In genomic region chr2:46978696-46979095, GRCh38 we compare ENCODE assay signal across 11 cellular contexts. TPM values are rescaled to one million over a fixed set of nuclear protein-coding genes. Genes with fewer than 3 reads are reported as not detected.
DNase-seq lines count a peak whose midpoint lies in the region; ATAC-seq and TF ChIP-seq lines count a peak whose summit lies in the region.
"Had no signal": no experiment of that assay in that cellular context is flagged by ENCODE, and none has a peak within 500 bp of the region (broad histone marks: within the 10 kb centered on the region; RNA-seq: fewer than 3 reads in every experiment).

No MANE protein-coding gene starts in this region.

- H3K4me1 ChIP-seq in cardiac muscle cell (ENCODE audit: low read depth), result peaks cover 8% of the 10 kb centered on the region
- H3K4me1 ChIP-seq in left ventricle myocardium inferior, result peaks cover 26% of the 10 kb centered on the region

- no peak for DNase-seq in cardiac muscle cell (ENCODE audit: low read depth in 1 of 2, low spot score in 1 of 2)
- DNase-seq in left ventricle myocardium inferior, result no peak
- peak; percentile 32 for DNase-seq in NAMALWA (ENCODE audit: low spot score)
- DNase-seq in NK-92 treated with Interleukin-12 subunit alpha and Interleukin-12 subunit beta, amount 100 ng/mL, for 24 hours (lab: John Stamatoyannopoulos, UW), result no peak
- no peak for DNase-seq in SKM-1 (lab: John Stamatoyannopoulos, UW; ENCODE audit: unreplicated experiment)
- DNase-seq: esophagus squamous epithelium, kidney had no signal

- peak overlapping the region; percentile 23 for H3K27ac ChIP-seq in cardiac muscle cell
- no peak overlapping the region for H3K27ac ChIP-seq in left ventricle myocardium inferior (replicated peaks)
- H3K27ac ChIP-seq in cingulate gyrus (ENCODE audit: low read depth, low read length), result peak overlapping the region; percentile 32

- ATAC-seq in HG02970 (IDR thresholded peaks at IDR 0.05; ENCODE audit: low FRiP score, unreplicated experiment), result no peak
- no peak for ATAC-seq in HG03159 (IDR thresholded peaks at IDR 0.05; ENCODE audit: unreplicated experiment)

- H3K36me3 ChIP-seq in cardiac muscle cell (peaks cover 3% of the 10 kb centered on the region), left ventricle myocardium inferior (peaks cover 27% of the 10 kb centered on the region)

- no peak for TF ChIP-seq CTCF in cardiac muscle cell (IDR thresholded peaks at IDR 0.05; ENCODE audit: low read depth, low read length)
- TF ChIP-seq CTCF in left ventricle myocardium inferior (IDR thresholded peaks at IDR 0.05; ENCODE audit: borderline replicate concordance), result no peak

- intact Hi-C loops in left ventricle myocardium inferior (cut with micrococcal nuclease), result no loop called here

- H3K9me3 ChIP-seq in cardiac muscle cell (ENCODE audit: low read depth) (no peaks in the 10 kb centered on the region), left ventricle myocardium inferior (replicated peaks) (no peaks in the 10 kb centered on the region)
- H3K9me3 ChIP-seq: esophagus squamous epithelium, Peyer's patch had no signal

- H3K27me3 ChIP-seq in cardiac muscle cell, result no peaks in the 10 kb centered on the region
- H3K27me3 ChIP-seq in left ventricle myocardium inferior (ENCODE audit: low read depth), result no peaks in the 10 kb centered on the region
- H3K27me3 ChIP-seq: esophagus squamous epithelium, Peyer's patch had no signal

- no peak overlapping the region for H3K4me3 ChIP-seq in cardiac muscle cell
- H3K4me3 ChIP-seq in left ventricle myocardium inferior, result no peak overlapping the region
- H3K4me3 ChIP-seq: esophagus squamous epithelium, Peyer's patch had no signal

RNA-seq across cellular contexts. Expression of gene TTC7A, which starts 37.7 kb away (rescaled TPM):
- 8.2 and 12.2 TPM in 2 replicates for total RNA-seq in cardiac muscle cell
- polyA plus RNA-seq in cardiac muscle cell, result 5.5 and 7.5 TPM in 2 replicates
- 8.2 TPM for total RNA-seq in left ventricle myocardium inferior
